In genomic region chr7:374706-375490, GRCh38 we compare ENCODE assay signal across 17 cellular contexts.
DNase-seq lines count a peak whose midpoint lies in the region; TF ChIP-seq lines count a peak whose summit lies in the region.
"Had no signal": no experiment of that assay in that cellular context is flagged by ENCODE, and none has a peak within 500 bp of the region (broad histone marks: within the 10 kb centered on the region; RNA-seq: fewer than 3 reads in every experiment).

No MANE protein-coding gene starts in this region.

- WGBS in suprapubic skin: 90% methylated on average over 19 of the region's 37 CpGs

- no peak for TF ChIP-seq EP300 in suprapubic skin (IDR thresholded peaks at IDR 0.05)

- no peak for TF ChIP-seq POLR2A in suprapubic skin (IDR thresholded peaks at IDR 0.05)

- H3K27me3 ChIP-seq in NT2/D1 (ENCODE audit: insufficient read depth, insufficient read length): peaks cover 16% of the 10 kb centered on the region
- H3K27me3 ChIP-seq in suprapubic skin: peaks cover 23% of the 10 kb centered on the region
- H3K27me3 ChIP-seq in brain microvascular endothelial cell (replicated peaks): peaks cover 9% of the 10 kb centered on the region
- H3K27me3 ChIP-seq: foreskin keratinocyte had no signal

- no peaks in the 10 kb centered on the region for H3K9me3 ChIP-seq in NT2/D1 (ENCODE audit: insufficient read depth, low read length)
- no peaks in the 10 kb centered on the region for H3K9me3 ChIP-seq in suprapubic skin
- H3K9me3 ChIP-seq: left lung, prostate gland, tibial artery had no signal

- H3K4me3 Mint-ChIP-seq in activated naive CD4-positive, alpha-beta T cell treated with anti-CD3 and anti-CD28 coated beads for 36 hours: no peak overlapping the region
- H3K4me3 Mint-ChIP-seq: CD4-positive, alpha-beta memory T cell had no signal

- intact Hi-C loops in activated naive CD4-positive, alpha-beta T cell treated with anti-CD3 and anti-CD28 coated beads for 36 hours (cut with micrococcal nuclease): no loop called here

- CTCF ChIA-PET in activated naive CD4-positive, alpha-beta T cell treated with anti-CD3 and anti-CD28 coated beads for 36 hours (lab: Charles Lee): no interaction called here

- H3K27ac Mint-ChIP-seq in activated naive CD4-positive, alpha-beta T cell treated with anti-CD3 and anti-CD28 coated beads for 36 hours: no peak overlapping the region
- H3K27ac Mint-ChIP-seq: CD4-positive, alpha-beta memory T cell had no signal

- H3K36me3 ChIP-seq in NT2/D1 (ENCODE audit: insufficient read depth, insufficient read length, low read length): no peaks in the 10 kb centered on the region
- no peaks in the 10 kb centered on the region for H3K36me3 ChIP-seq in suprapubic skin
- no peaks in the 10 kb centered on the region for H3K36me3 ChIP-seq in brain microvascular endothelial cell (replicated peaks)
- H3K36me3 ChIP-seq: left lung, prostate gland, tibial artery had no signal

- peak; percentile 0 for DNase-seq in activated naive CD4-positive, alpha-beta T cell treated with Interleukin-2 at 50 U/mL for 16 hours
- no peak for DNase-seq in activated naive CD4-positive, alpha-beta T cell treated with anti-CD3 and anti-CD28 coated beads for 36 hours
- DNase-seq in NT2/D1 (ENCODE audit: low read depth, low spot score): no peak
- peak; percentile 50 for DNase-seq in islet precursor cell
- peak; percentile 59 to 67 for DNase-seq in suprapubic skin (ENCODE audit: low spot score in 2 of 2)
- no peak for DNase-seq in brain microvascular endothelial cell
- no peak for DNase-seq in activated gamma-delta T cell (lab: John Stamatoyannopoulos, UW)
- no peak for DNase-seq in NCI-H1436 (lab: John Stamatoyannopoulos, UW)
- DNase-seq: DND-41, foreskin keratinocyte, KG1, NCI-H1105, NCI-H774 had no signal

- H3K9ac ChIP-seq in NT2/D1 (ENCODE audit: insufficient read length, low read depth): peak overlapping the region; percentile 25

- H3K4me1 Mint-ChIP-seq in activated naive CD4-positive, alpha-beta T cell treated with anti-CD3 and anti-CD28 coated beads for 36 hours (ENCODE audit: low read depth): peaks cover 4% of the 10 kb centered on the region

- H3K4me1 ChIP-seq in NT2/D1 (ENCODE audit: insufficient read depth, insufficient read length) (peaks cover 21% of the 10 kb centered on the region), suprapubic skin (peaks cover 28% of the 10 kb centered on the region)
- H3K4me1 ChIP-seq: prostate gland had no signal

- H3K9me3 Mint-ChIP-seq in activated naive CD4-positive, alpha-beta T cell treated with anti-CD3 and anti-CD28 coated beads for 36 hours: no peaks in the 10 kb centered on the region

- H3K36me3 Mint-ChIP-seq in activated naive CD4-positive, alpha-beta T cell treated with anti-CD3 and anti-CD28 coated beads for 36 hours (ENCODE audit: low read depth): no peaks in the 10 kb centered on the region
- H3K36me3 Mint-ChIP-seq: CD4-positive, alpha-beta memory T cell had no signal

- no peak overlapping the region for H3K4me3 ChIP-seq in NT2/D1 (ENCODE audit: insufficient read length, low read depth)
- H3K4me3 ChIP-seq in suprapubic skin: no peak overlapping the region
- H3K4me3 ChIP-seq in brain microvascular endothelial cell (ENCODE audit: low read depth, low read length): no peak overlapping the region
- H3K4me3 ChIP-seq: left lung, prostate gland, tibial artery had no signal

- TF ChIP-seq CTCF in suprapubic skin (IDR thresholded peaks at IDR 0.05) (no peak), brain microvascular endothelial cell (IDR thresholded peaks at IDR 0.05; ENCODE audit: low read depth, low read length, missing control alignments) (no peak)

- H3K27me3 Mint-ChIP-seq in activated naive CD4-positive, alpha-beta T cell treated with anti-CD3 and anti-CD28 coated beads for 36 hours (ENCODE audit: low read depth): no peaks in the 10 kb centered on the region

- in situ Hi-C loops in brain microvascular endothelial cell (cut with HindIII; ENCODE audit: low pct_ligation_motif_present, low sequenced_read_pairs): no loop called here

- no peak overlapping the region for H3K27ac ChIP-seq in suprapubic skin
- no peak overlapping the region for H3K27ac ChIP-seq in brain microvascular endothelial cell
- H3K27ac ChIP-seq: foreskin keratinocyte, left lung, tibial artery had no signal

Comparison
In these comparisons a context has a peak if more than half of its experiments do, and no peak if none do; other contexts are left out.
1. DNase-seq: peak in activated naive CD4-positive, alpha-beta T cell treated with Interleukin-2 at 50 U/mL for 16 hours (single experiment), islet precursor cell (single experiment) and suprapubic skin (2 of 2); none in activated naive CD4-positive, alpha-beta T cell treated with anti-CD3 and anti-CD28 coated beads for 36 hours (single experiment), NT2/D1 (single experiment), brain microvascular endothelial cell (single experiment), activated gamma-delta T cell (single experiment) and NCI-H1436 (single experiment).